ENCODE assay signal across 10 cellular contexts in genomic region chr22:46593211-46593676, GRCh38. TPM values are rescaled to one million over a fixed set of nuclear protein-coding genes. Genes with fewer than 3 reads are reported as not detected.
DNase-seq lines count a peak whose midpoint lies in the region; ATAC-seq and TF ChIP-seq lines count a peak whose summit lies in the region.
"Had no signal": no experiment of that assay in that cellular context is flagged by ENCODE, and none has a peak within 500 bp of the region (broad histone marks: within the 10 kb centered on the region; RNA-seq: fewer than 3 reads in every experiment).

No MANE protein-coding gene starts in this region.

- no peak overlapping the region for H3K14ac ChIP-seq in mesenchymal stem cell (ENCODE audit: low read length in 2 of 2)

- WGBS in mesenchymal stem cell: 97% methylated on average over 16 of the region's 19 CpGs

- peak overlapping the region; percentile 83 for H2AK5ac ChIP-seq in mesenchymal stem cell (ENCODE audit: low read length, severe bottlenecking)

- H3K4me2 ChIP-seq in BLaER1 (peak overlapping the region; percentile 90), mesenchymal stem cell (ENCODE audit: low read length, poor library complexity, severe bottlenecking) (no peak overlapping the region)

- H3K9ac ChIP-seq in BLaER1: peak overlapping the region; percentile 65
- H3K9ac ChIP-seq in mesenchymal stem cell (ENCODE audit: low read length): no peak overlapping the region

- H3K4me3 ChIP-seq in BLaER1: peak overlapping the region; percentile 54
- H3K4me3 ChIP-seq in mesenchymal stem cell (ENCODE audit: insufficient read depth in 1 of 2, low read depth in 1 of 2, low read length in 2 of 2): no peak overlapping the region

- H3K9me3 ChIP-seq in BLaER1: no peaks in the 10 kb centered on the region
- H3K9me3 ChIP-seq in mesenchymal stem cell (ENCODE audit: control insufficient read depth, low read length): no peaks in the 10 kb centered on the region
- H3K9me3 ChIP-seq: Caco-2 had no signal

- no peaks in the 10 kb centered on the region for H3K27me3 Mint-ChIP-seq in activated T-cell treated with anti-CD3 and anti-CD28 coated beads, Interleukin-2, amount 50 U/mL, for 72 hours (ENCODE audit: low read depth)
- H3K27me3 Mint-ChIP-seq in mesothelial cell of epicardium (ENCODE audit: low read depth): no peaks in the 10 kb centered on the region

- H3K23ac ChIP-seq in mesenchymal stem cell (ENCODE audit: low read length in 2 of 2): no peak overlapping the region

- H3K36me3 ChIP-seq in BLaER1: peaks cover 20% of the 10 kb centered on the region; the same call in 1 of the 2 replicates
- no peaks in the 10 kb centered on the region for H3K36me3 ChIP-seq in mesenchymal stem cell (ENCODE audit: control insufficient read depth in 1 of 2, insufficient read depth in 2 of 2, low read depth in 1 of 2, low read length in 2 of 2)

- peaks cover 23% of the 10 kb centered on the region for H3K4me1 Mint-ChIP-seq in activated T-cell treated with anti-CD3 and anti-CD28 coated beads, Interleukin-2, amount 50 U/mL, for 72 hours (ENCODE audit: low read depth)
- peaks cover 45% of the 10 kb centered on the region for H3K4me1 Mint-ChIP-seq in mesothelial cell of epicardium

- no peak overlapping the region for H2BK15ac ChIP-seq in mesenchymal stem cell (ENCODE audit: low read depth, poor library complexity, severe bottlenecking)

- peak overlapping the region; percentile 24 for H2BK5ac ChIP-seq in mesenchymal stem cell (ENCODE audit: low read depth, low read length, poor library complexity, severe bottlenecking)

- no peak overlapping the region for H2BK12ac ChIP-seq in mesenchymal stem cell (ENCODE audit: low read length in 2 of 2)

- ATAC-seq in HG03159 (IDR thresholded peaks at IDR 0.05; ENCODE audit: unreplicated experiment) (peak; percentile 35), HG02588 (IDR thresholded peaks at IDR 0.05; ENCODE audit: unreplicated experiment) (no peak), GM21528 (IDR thresholded peaks at IDR 0.05; ENCODE audit: low FRiP score, unreplicated experiment) (no peak)
- ATAC-seq in activated T-cell treated with anti-CD3 and anti-CD28 coated beads, Interleukin-2, amount 50 U/mL, for 72 hours (replicated peaks in 1 of 2): peak; percentile 37 to 49

- no peak overlapping the region for H4K91ac ChIP-seq in mesenchymal stem cell (ENCODE audit: low read length)

- H3K27ac ChIP-seq in BLaER1 (peak overlapping the region; percentile 77), mesenchymal stem cell (ENCODE audit: low read length, poor library complexity, severe bottlenecking) (peak overlapping the region; percentile 28)

- no peak overlapping the region for H3K18ac ChIP-seq in mesenchymal stem cell (ENCODE audit: low read depth in 1 of 2, low read length in 2 of 2)

- peaks cover 100% of the 10 kb centered on the region for H3K4me1 ChIP-seq in BLaER1
- H3K4me1 ChIP-seq in mesenchymal stem cell (ENCODE audit: control insufficient read depth, insufficient read depth, low read depth, low read length): peaks cover 51% of the 10 kb centered on the region

- H3K4me3 Mint-ChIP-seq in activated T-cell treated with anti-CD3 and anti-CD28 coated beads, Interleukin-2, amount 50 U/mL, for 72 hours: peak overlapping the region; percentile 76 to 84
- no peak overlapping the region for H3K4me3 Mint-ChIP-seq in mesothelial cell of epicardium

- no peak for TF ChIP-seq CTCF in mesothelial cell of epicardium (IDR thresholded peaks at IDR 0.05; ENCODE audit: unreplicated experiment)

- H3K27me3 ChIP-seq in BLaER1: no peaks in the 10 kb centered on the region
- H3K27me3 ChIP-seq in mesenchymal stem cell (ENCODE audit: control insufficient read depth in 1 of 2, insufficient read depth in 1 of 2, low read length in 2 of 2): no peaks in the 10 kb centered on the region

- H4K8ac ChIP-seq in mesenchymal stem cell (ENCODE audit: low read length): no peak overlapping the region

- no peak overlapping the region for H3K27ac Mint-ChIP-seq in activated T-cell treated with anti-CD3 and anti-CD28 coated beads, Interleukin-2, amount 50 U/mL, for 72 hours
- H3K27ac Mint-ChIP-seq in mesothelial cell of epicardium: no peak overlapping the region

- no peak overlapping the region for H2BK120ac ChIP-seq in mesenchymal stem cell (ENCODE audit: low read depth, low read length)

- no peaks in the 10 kb centered on the region for H3K36me3 Mint-ChIP-seq in activated T-cell treated with anti-CD3 and anti-CD28 coated beads, Interleukin-2, amount 50 U/mL, for 72 hours (ENCODE audit: insufficient read depth in 2 of 2)
- no peaks in the 10 kb centered on the region for H3K36me3 Mint-ChIP-seq in mesothelial cell of epicardium

- H3K9me3 Mint-ChIP-seq in activated T-cell treated with anti-CD3 and anti-CD28 coated beads, Interleukin-2, amount 50 U/mL, for 72 hours: no peaks in the 10 kb centered on the region
- no peaks in the 10 kb centered on the region for H3K9me3 Mint-ChIP-seq in mesothelial cell of epicardium

- H4K20me1 ChIP-seq in BLaER1: peaks cover 40% of the 10 kb centered on the region

- peaks cover 36% of the 10 kb centered on the region for H3K79me1 ChIP-seq in mesenchymal stem cell (replicated peaks; ENCODE audit: low read length, poor library complexity, severe bottlenecking)

- H2AFZ ChIP-seq in mesenchymal stem cell (ENCODE audit: low read depth, low read length): no peak overlapping the region

- peak in 1 of 2 donors; percentile 37 for DNase-seq in activated T-cell treated with anti-CD3 and anti-CD28 coated beads, Interleukin-2, amount 50 U/mL, for 72 hours
- DNase-seq in mesenchymal stem cell: no peak
- no peak for DNase-seq in mesothelial cell of epicardium (ENCODE audit: low spot score in 2 of 2, unreplicated experiment in 2 of 2)
- no peak for DNase-seq in superior temporal gyrus (ENCODE audit: extremely low spot score)
- DNase-seq: Caco-2, NCI-H2107 had no signal

- no peak overlapping the region for H3K4ac ChIP-seq in mesenchymal stem cell (ENCODE audit: low read depth in 1 of 2, low read length in 2 of 2)

RNA-seq across cellular contexts. Expression of gene GRAMD4, which starts 26.9 kb away (rescaled TPM):
- 10 to 100 TPM; 42.8 to 53.5 TPM for total RNA-seq in activated T-cell treated with anti-CD3 and anti-CD28 coated beads, Interleukin-2, amount 50 U/mL, for 72 hours
- 5.1 TPM for polyA plus RNA-seq in mesenchymal stem cell (2013, experiment 1 of 2)
- polyA plus RNA-seq in mesenchymal stem cell (2013, experiment 2 of 2): 5.0 TPM
- 58.3 to 63.0 TPM (median 60.5 TPM) in 3 replicates for total RNA-seq in mesothelial cell of epicardium

RNA-seq across cellular contexts. Expression of gene CELSR1, which starts 55.8 kb away (rescaled TPM):
- total RNA-seq in activated T-cell treated with anti-CD3 and anti-CD28 coated beads, Interleukin-2, amount 50 U/mL, for 72 hours: 1 to 10 TPM in 1 of 2 donors, under 1 TPM in 1; 0.83 to 1.3 TPM
- polyA plus RNA-seq in mesenchymal stem cell (2013, experiment 1 of 2): 0.14 TPM
- 0.11 TPM for polyA plus RNA-seq in mesenchymal stem cell (2013, experiment 2 of 2)
- 17.8 to 18.8 TPM (median 18.4 TPM) in 3 replicates for total RNA-seq in mesothelial cell of epicardium

Comparison
In these comparisons a context has a peak if more than half of its experiments do, and no peak if none do; other contexts are left out.
1. ATAC-seq: peak in HG03159 (single experiment) and activated T-cell treated with anti-CD3 and anti-CD28 coated beads, Interleukin-2, amount 50 U/mL, for 72 hours (2 of 2); none in HG02588 (single experiment) and GM21528 (single experiment).